In the genomic region with DNA sequence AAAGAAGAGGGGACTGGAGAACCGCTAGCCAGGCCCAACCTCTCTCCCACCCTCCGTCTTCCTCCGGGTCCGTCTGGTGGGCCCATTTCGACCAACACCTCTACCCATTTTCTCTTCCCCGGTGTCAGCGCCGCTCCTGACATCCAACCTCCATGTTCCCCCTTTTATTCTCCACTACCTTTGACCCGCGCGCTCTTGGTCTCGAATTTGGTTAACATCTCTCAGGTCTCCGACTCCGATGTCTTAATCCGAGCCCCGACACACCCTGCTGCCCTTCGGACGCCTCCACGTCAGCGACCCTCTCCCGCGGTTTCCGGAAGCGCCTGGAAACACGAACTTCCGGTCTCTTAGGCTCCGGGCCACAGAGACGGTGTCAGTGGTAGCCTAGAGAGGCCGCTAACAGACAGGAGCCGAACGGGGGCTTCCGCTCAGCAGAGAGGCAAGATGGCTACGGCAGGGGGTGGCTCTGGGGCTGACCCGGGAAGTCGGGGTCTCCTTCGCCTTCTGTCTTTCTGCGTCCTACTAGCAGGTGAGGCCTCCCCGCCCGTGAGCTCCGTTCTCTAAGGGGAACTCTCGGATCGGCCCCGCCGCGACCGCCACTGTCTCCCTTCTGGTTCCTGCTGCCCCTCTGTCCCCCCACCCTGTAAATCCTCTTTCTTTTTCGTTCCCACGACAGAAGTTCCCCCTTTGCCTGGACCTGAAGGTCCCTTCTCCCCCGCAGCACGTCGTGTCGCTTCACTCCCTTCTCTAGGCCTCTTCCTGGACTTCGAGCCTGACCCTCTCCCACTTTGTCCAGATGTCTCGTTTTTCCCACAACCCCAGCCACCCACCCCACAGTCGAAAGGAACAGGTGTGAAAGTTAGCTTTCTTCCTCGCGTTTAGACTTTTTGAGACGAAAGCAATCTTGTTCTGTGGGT, we compare ENCODE assay signal across 8 cellular contexts. TPM values are rescaled to one million over a fixed set of nuclear protein-coding genes. Genes with fewer than 3 reads are reported as not detected.
DNase-seq lines count a peak whose midpoint lies in the region; ATAC-seq and TF ChIP-seq lines count a peak whose summit lies in the region.

COPA (minus strand) TSS at position 298 of the 917 bp plus-strand sequence; CDS start at position 218, 80 bp downstream.
NCSTN (plus strand) TSS at position 431 of the 917 bp plus-strand sequence; CDS start at position 445, 14 bp downstream.

- H3K4me1 ChIP-seq in osteoblast (ENCODE audit: insufficient read depth, low read length) = peaks cover 32% of the 10 kb centered on the region
- H3K4me1 ChIP-seq in thoracic aorta (ENCODE audit: control insufficient read depth in 1 of 2, low read depth in 2 of 2) = peaks cover 17 to 30% of the 10 kb centered on the region in 2 donors

- H2AFZ ChIP-seq in osteoblast (ENCODE audit: low read length) = peak within 1 kb of the TSS; percentile 93

- H3K27ac Mint-ChIP-seq in activated naive CD8-positive, alpha-beta T cell = peak within 1 kb of the TSS; percentile 99

- peaks cover 87% of the 10 kb centered on the region for H3K79me2 ChIP-seq in osteoblast (ENCODE audit: insufficient read depth, low read length)

- H3K27ac ChIP-seq in osteoblast (ENCODE audit: low read depth, low read length) = peak within 1 kb of the TSS; percentile 99
- peak within 1 kb of the TSS; percentile 86 to 88 for H3K27ac ChIP-seq in thoracic aorta

- peaks cover 41% of the 10 kb centered on the region for H4K20me1 ChIP-seq in osteoblast (ENCODE audit: insufficient read depth, low read length)

- H3K9me3 ChIP-seq in osteoblast (ENCODE audit: low read depth, low read length) (no peaks in the 10 kb centered on the region), thoracic aorta (no peaks in the 10 kb centered on the region)

- peak within 1 kb of the TSS; percentile 96 for H3K4me3 ChIP-seq in GM06990 (replicated peaks; ENCODE audit: low read depth, low read length)
- H3K4me3 ChIP-seq in osteoblast (ENCODE audit: insufficient read depth, low read length) = peak within 1 kb of the TSS; percentile 85
- H3K4me3 ChIP-seq in thoracic aorta = peak within 1 kb of the TSS; percentile 71

- H3K27me3 Mint-ChIP-seq in activated naive CD8-positive, alpha-beta T cell = no peaks in the 10 kb centered on the region

- peaks cover 17% of the 10 kb centered on the region for H3K36me3 Mint-ChIP-seq in activated naive CD8-positive, alpha-beta T cell

- DNase-seq in GM06990 (ENCODE audit: extremely low read depth, insufficient read length) (peak; percentile 91), NCI-H1105 (lab: John Stamatoyannopoulos, UW) (peak; percentile 92), SKM-1 treated with dmso at 0.1 percent for 144 hours (lab: John Stamatoyannopoulos, UW; ENCODE audit: unreplicated experiment) (peak; percentile 94), glomerular visceral epithelial cell (ENCODE audit: extremely low spot score) (peak; percentile 95), osteoblast (ENCODE audit: insufficient read length, low spot score, missing footprints) (peak; percentile 91), thoracic aorta (ENCODE audit: low spot score) (peak; percentile 82)

- H3K27me3 ChIP-seq in GM06990 (replicated peaks; ENCODE audit: control insufficient read depth, insufficient read depth, low read length) (no peaks in the 10 kb centered on the region), osteoblast (ENCODE audit: insufficient read depth, low read length) (no peaks in the 10 kb centered on the region), thoracic aorta (replicated peaks; ENCODE audit: insufficient read depth) (no peaks in the 10 kb centered on the region)

- H3K4me2 ChIP-seq in osteoblast (ENCODE audit: insufficient read depth, low read length) = peak within 1 kb of the TSS; percentile 88

- TF ChIP-seq CTCF in GM06990 (IDR thresholded peaks at IDR 0.05; ENCODE audit: insufficient read depth, low read length, poor library complexity, severe bottlenecking) = no peak
- TF ChIP-seq CTCF in osteoblast (IDR thresholded peaks at IDR 0.05; ENCODE audit: extremely low read depth, low read depth, low read length) = no peak
- TF ChIP-seq CTCF in thoracic aorta (IDR thresholded peaks at IDR 0.05) = no peak

- H3K9me3 Mint-ChIP-seq in activated naive CD8-positive, alpha-beta T cell (ENCODE audit: low read depth) = no peaks in the 10 kb centered on the region

- H3K4me3 Mint-ChIP-seq in activated naive CD8-positive, alpha-beta T cell = peak within 1 kb of the TSS; percentile 100

- H3K4me1 Mint-ChIP-seq in activated naive CD8-positive, alpha-beta T cell (ENCODE audit: low read depth) = peaks cover 54% of the 10 kb centered on the region

- peaks cover 5% of the 10 kb centered on the region for H3K36me3 ChIP-seq in GM06990 (ENCODE audit: control insufficient read depth, insufficient read depth, low read length)
- H3K36me3 ChIP-seq in osteoblast (ENCODE audit: insufficient read depth, low read length) = peaks cover 39% of the 10 kb centered on the region
- H3K36me3 ChIP-seq in thoracic aorta = peaks cover 25% of the 10 kb centered on the region

- ATAC-seq in HG02610 (IDR thresholded peaks at IDR 0.05; ENCODE audit: unreplicated experiment) (peak; percentile 94), thoracic aorta (ENCODE audit: insufficient number of reproducible peaks, low FRiP score, low read depth) (peak; percentile 90)

RNA-seq across cellular contexts. Expression of gene COPA, which starts in this region (rescaled TPM):
- total RNA-seq in osteoblast (282 and 335 TPM in 2 replicates), thoracic aorta (100 to 1,000 TPM; 114 to 162 TPM)

RNA-seq across cellular contexts. Expression of gene NCSTN, which starts in this region (rescaled TPM):
- total RNA-seq in osteoblast = 147 and 165 TPM in 2 replicates
- total RNA-seq in thoracic aorta = 10 to 100 TPM; 49.4 to 67.1 TPM

Comparison
In these comparisons a context has a peak if more than half of its experiments do, and no peak if none do; other contexts are left out.
1. Peak in every context shown above with its lines: DNase-seq, ATAC-seq, H3K4me3 ChIP-seq and H3K27ac ChIP-seq.